ENCODE assay signal across 1 cellular context in the genomic region with DNA sequence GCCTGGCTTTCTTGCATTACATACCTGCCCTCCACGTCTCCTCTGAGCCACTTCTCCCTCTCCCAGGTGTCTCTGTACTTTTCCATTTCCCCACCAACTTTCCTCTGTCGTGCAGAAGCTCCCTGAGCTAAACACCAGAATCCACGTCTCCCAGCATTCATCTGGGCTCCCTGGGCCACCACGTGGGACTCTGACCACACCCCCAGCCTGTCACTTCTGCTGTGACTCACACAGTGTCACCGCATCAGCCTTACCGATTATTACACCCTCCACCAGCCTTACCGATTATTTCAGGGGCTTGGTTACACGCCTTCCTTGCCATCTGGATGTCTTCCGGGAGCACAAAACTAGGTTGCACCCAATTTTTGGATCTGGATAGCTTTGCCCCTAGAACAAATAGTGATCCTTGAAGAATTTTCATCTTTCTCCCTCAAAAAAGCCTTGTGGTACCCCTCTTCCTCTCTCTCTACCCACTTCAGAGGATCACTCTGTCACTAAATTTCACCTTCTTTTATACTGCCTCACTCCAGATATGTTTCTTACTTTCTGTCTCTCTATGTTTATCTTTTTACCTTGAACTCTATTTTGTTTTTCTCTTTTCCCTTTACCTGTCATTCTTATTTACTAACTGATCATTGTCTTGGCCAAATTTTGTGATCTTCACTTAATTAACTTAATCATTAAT.
TF ChIP-seq lines count a peak whose summit lies in the region.

No MANE protein-coding gene starts in this region.

TF ChIP-seq in K562, 482 proteins besides CTCF, POLR2A, EP300 and RAD21 (continued from another document and continues in another):
- TF ChIP-seq, protein P1, sequence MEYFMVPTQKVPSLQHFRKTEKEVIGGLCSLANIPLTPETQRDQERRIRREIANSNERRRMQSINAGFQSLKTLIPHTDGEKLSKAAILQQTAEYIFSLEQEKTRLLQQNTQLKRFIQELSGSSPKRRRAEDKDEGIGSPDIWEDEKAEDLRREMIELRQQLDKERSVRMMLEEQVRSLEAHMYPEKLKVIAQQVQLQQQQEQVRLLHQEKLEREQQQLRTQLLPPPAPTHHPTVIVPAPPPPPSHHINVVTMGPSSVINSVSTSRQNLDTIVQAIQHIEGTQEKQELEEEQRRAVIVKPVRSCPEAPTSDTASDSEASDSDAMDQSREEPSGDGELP (CRISPR knock-in tag; IDR thresholded peaks at IDR 0.05; ENCODE audit: borderline replicate concordance), result peak; percentile 36; the same call in 1 of the 2 replicates
- TF ChIP-seq DIDO1 (tag; IDR thresholded peaks at IDR 0.05; ENCODE audit: low read depth), result no peak
- TF ChIP-seq ZC3H8 (IDR thresholded peaks at IDR 0.05), result no peak
- TF ChIP-seq, protein P2, sequence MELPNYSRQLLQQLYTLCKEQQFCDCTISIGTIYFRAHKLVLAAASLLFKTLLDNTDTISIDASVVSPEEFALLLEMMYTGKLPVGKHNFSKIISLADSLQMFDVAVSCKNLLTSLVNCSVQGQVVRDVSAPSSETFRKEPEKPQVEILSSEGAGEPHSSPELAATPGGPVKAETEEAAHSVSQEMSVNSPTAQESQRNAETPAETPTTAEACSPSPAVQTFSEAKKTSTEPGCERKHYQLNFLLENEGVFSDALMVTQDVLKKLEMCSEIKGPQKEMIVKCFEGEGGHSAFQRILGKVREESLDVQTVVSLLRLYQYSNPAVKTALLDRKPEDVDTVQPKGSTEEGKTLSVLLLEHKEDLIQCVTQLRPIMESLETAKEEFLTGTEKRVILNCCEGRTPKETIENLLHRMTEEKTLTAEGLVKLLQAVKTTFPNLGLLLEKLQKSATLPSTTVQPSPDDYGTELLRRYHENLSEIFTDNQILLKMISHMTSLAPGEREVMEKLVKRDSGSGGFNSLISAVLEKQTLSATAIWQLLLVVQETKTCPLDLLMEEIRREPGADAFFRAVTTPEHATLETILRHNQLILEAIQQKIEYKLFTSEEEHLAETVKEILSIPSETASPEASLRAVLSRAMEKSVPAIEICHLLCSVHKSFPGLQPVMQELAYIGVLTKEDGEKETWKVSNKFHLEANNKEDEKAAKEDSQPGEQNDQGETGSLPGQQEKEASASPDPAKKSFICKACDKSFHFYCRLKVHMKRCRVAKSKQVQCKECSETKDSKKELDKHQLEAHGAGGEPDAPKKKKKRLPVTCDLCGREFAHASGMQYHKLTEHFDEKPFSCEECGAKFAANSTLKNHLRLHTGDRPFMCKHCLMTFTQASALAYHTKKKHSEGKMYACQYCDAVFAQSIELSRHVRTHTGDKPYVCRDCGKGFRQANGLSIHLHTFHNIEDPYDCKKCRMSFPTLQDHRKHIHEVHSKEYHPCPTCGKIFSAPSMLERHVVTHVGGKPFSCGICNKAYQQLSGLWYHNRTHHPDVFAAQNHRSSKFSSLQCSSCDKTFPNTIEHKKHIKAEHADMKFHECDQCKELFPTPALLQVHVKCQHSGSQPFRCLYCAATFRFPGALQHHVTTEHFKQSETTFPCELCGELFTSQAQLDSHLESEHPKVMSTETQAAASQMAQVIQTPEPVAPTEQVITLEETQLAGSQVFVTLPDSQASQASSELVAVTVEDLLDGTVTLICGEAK (IDR thresholded peaks at IDR 0.05), result no peak
- TF ChIP-seq, protein P2 (CRISPR knock-in tag; IDR thresholded peaks at IDR 0.05), result no peak
- TF ChIP-seq, protein P3, sequence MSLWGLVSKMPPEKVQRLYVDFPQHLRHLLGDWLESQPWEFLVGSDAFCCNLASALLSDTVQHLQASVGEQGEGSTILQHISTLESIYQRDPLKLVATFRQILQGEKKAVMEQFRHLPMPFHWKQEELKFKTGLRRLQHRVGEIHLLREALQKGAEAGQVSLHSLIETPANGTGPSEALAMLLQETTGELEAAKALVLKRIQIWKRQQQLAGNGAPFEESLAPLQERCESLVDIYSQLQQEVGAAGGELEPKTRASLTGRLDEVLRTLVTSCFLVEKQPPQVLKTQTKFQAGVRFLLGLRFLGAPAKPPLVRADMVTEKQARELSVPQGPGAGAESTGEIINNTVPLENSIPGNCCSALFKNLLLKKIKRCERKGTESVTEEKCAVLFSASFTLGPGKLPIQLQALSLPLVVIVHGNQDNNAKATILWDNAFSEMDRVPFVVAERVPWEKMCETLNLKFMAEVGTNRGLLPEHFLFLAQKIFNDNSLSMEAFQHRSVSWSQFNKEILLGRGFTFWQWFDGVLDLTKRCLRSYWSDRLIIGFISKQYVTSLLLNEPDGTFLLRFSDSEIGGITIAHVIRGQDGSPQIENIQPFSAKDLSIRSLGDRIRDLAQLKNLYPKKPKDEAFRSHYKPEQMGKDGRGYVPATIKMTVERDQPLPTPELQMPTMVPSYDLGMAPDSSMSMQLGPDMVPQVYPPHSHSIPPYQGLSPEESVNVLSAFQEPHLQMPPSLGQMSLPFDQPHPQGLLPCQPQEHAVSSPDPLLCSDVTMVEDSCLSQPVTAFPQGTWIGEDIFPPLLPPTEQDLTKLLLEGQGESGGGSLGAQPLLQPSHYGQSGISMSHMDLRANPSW (CRISPR knock-in tag; IDR thresholded peaks at IDR 0.05), result no peak
- TF ChIP-seq, protein P4, sequence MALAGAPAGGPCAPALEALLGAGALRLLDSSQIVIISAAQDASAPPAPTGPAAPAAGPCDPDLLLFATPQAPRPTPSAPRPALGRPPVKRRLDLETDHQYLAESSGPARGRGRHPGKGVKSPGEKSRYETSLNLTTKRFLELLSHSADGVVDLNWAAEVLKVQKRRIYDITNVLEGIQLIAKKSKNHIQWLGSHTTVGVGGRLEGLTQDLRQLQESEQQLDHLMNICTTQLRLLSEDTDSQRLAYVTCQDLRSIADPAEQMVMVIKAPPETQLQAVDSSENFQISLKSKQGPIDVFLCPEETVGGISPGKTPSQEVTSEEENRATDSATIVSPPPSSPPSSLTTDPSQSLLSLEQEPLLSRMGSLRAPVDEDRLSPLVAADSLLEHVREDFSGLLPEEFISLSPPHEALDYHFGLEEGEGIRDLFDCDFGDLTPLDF (CRISPR knock-in tag; IDR thresholded peaks at IDR 0.05), result no peak
- no peak for TF ChIP-seq HDAC3 (IDR thresholded peaks at IDR 0.05; ENCODE audit: borderline replicate concordance, partially characterized antibody)
- no peak for TF ChIP-seq DDX20 (tag; IDR thresholded peaks at IDR 0.05; ENCODE audit: low read depth)
- TF ChIP-seq ZNF143 (CRISPR knock-in tag; IDR thresholded peaks at IDR 0.05), result peak; percentile 64
- peak; percentile 55; the same call in 1 of the 2 replicates for TF ChIP-seq L3MBTL2 (IDR thresholded peaks at IDR 0.05)
- TF ChIP-seq HIVEP1 (CRISPR knock-in tag; IDR thresholded peaks at IDR 0.05), result no peak
- 0 out of 2 replicates have a peak, but pooled peaks have one; percentile 20 for TF ChIP-seq SMARCE1 (IDR thresholded peaks at IDR 0.05)
- TF ChIP-seq PTRF (tag; IDR thresholded peaks at IDR 0.05), result no peak
- TF ChIP-seq NFIC (IDR thresholded peaks at IDR 0.05), result no peak
- no peak for TF ChIP-seq SRSF7 (optimal IDR thresholded peaks at IDR 0.05; ENCODE audit: low read depth, low read length)
- TF ChIP-seq IRF2 (CRISPR knock-in tag; IDR thresholded peaks at IDR 0.05), result no peak
- no peak for TF ChIP-seq HNRNPK (IDR thresholded peaks at IDR 0.05; ENCODE audit: low read depth, low read length, poor library complexity, severe bottlenecking)
- no peak for TF ChIP-seq TFAM (CRISPR knock-in tag; conservative IDR thresholded peaks at IDR 0.05)
- no peak for TF ChIP-seq SRSF3 (IDR thresholded peaks at IDR 0.05; ENCODE audit: insufficient read depth, low read length)
- TF ChIP-seq, protein P5, sequence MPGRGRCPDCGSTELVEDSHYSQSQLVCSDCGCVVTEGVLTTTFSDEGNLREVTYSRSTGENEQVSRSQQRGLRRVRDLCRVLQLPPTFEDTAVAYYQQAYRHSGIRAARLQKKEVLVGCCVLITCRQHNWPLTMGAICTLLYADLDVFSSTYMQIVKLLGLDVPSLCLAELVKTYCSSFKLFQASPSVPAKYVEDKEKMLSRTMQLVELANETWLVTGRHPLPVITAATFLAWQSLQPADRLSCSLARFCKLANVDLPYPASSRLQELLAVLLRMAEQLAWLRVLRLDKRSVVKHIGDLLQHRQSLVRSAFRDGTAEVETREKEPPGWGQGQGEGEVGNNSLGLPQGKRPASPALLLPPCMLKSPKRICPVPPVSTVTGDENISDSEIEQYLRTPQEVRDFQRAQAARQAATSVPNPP (IDR thresholded peaks at IDR 0.05; ENCODE audit: borderline replicate concordance, insufficient read depth, insufficient read length), result no peak
- no peak for TF ChIP-seq ZSCAN32 (CRISPR knock-in tag; IDR thresholded peaks at IDR 0.05)
- no peak for TF ChIP-seq STAT5B (CRISPR knock-in tag; IDR thresholded peaks at IDR 0.05)
- TF ChIP-seq, protein P6, sequence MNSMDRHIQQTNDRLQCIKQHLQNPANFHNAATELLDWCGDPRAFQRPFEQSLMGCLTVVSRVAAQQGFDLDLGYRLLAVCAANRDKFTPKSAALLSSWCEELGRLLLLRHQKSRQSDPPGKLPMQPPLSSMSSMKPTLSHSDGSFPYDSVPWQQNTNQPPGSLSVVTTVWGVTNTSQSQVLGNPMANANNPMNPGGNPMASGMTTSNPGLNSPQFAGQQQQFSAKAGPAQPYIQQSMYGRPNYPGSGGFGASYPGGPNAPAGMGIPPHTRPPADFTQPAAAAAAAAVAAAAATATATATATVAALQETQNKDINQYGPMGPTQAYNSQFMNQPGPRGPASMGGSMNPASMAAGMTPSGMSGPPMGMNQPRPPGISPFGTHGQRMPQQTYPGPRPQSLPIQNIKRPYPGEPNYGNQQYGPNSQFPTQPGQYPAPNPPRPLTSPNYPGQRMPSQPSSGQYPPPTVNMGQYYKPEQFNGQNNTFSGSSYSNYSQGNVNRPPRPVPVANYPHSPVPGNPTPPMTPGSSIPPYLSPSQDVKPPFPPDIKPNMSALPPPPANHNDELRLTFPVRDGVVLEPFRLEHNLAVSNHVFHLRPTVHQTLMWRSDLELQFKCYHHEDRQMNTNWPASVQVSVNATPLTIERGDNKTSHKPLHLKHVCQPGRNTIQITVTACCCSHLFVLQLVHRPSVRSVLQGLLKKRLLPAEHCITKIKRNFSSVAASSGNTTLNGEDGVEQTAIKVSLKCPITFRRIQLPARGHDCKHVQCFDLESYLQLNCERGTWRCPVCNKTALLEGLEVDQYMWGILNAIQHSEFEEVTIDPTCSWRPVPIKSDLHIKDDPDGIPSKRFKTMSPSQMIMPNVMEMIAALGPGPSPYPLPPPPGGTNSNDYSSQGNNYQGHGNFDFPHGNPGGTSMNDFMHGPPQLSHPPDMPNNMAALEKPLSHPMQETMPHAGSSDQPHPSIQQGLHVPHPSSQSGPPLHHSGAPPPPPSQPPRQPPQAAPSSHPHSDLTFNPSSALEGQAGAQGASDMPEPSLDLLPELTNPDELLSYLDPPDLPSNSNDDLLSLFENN (IDR thresholded peaks at IDR 0.05; ENCODE audit: low read depth in 2 of 2, low read length in 2 of 2), result no peak
- TF ChIP-seq TCF3 (CRISPR knock-in tag; IDR thresholded peaks at IDR 0.05), result no peak
- TF ChIP-seq BRCA1 (IDR thresholded peaks at IDR 0.05), result no peak
- TF ChIP-seq BRCA1 (CRISPR knock-in tag; IDR thresholded peaks at IDR 0.05), result no peak
- no peak for TF ChIP-seq TCFL5 (CRISPR knock-in tag; conservative IDR thresholded peaks at IDR 0.05)
- TF ChIP-seq KAT2B (IDR thresholded peaks at IDR 0.05; ENCODE audit: low read depth, low read length), result no peak
- TF ChIP-seq CBX8 (IDR thresholded peaks at IDR 0.05; ENCODE audit: borderline replicate concordance, extremely low read depth, low read depth, low read length, poor library complexity, severe bottlenecking), result no peak
- TF ChIP-seq MCM3 (IDR thresholded peaks at IDR 0.05), result no peak
- no peak for TF ChIP-seq PHTF2 (CRISPR knock-in tag; IDR thresholded peaks at IDR 0.05)
- no peak for TF ChIP-seq ZNF133 (CRISPR knock-in tag; IDR thresholded peaks at IDR 0.05)
- TF ChIP-seq RBFOX2 (IDR thresholded peaks at IDR 0.05; ENCODE audit: low read depth, low read length), result no peak
- TF ChIP-seq, protein P7, sequence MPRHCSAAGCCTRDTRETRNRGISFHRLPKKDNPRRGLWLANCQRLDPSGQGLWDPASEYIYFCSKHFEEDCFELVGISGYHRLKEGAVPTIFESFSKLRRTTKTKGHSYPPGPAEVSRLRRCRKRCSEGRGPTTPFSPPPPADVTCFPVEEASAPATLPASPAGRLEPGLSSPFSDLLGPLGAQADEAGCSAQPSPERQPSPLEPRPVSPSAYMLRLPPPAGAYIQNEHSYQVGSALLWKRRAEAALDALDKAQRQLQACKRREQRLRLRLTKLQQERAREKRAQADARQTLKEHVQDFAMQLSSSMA (CRISPR knock-in tag; IDR thresholded peaks at IDR 0.05), result no peak
- no peak for TF ChIP-seq GTF2F1 (IDR thresholded peaks at IDR 0.05; ENCODE audit: low read depth, low read length)
- no peak for TF ChIP-seq SRSF1 (IDR thresholded peaks at IDR 0.05; ENCODE audit: low read depth, low read length)
- TF ChIP-seq POLR2B (IDR thresholded peaks at IDR 0.05; ENCODE audit: low read depth, partially characterized antibody), result no peak
- no peak for TF ChIP-seq FOS (IDR thresholded peaks at IDR 0.05; ENCODE audit: extremely low read depth, insufficient read length)
- TF ChIP-seq, protein P8, sequence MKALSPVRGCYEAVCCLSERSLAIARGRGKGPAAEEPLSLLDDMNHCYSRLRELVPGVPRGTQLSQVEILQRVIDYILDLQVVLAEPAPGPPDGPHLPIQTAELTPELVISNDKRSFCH (CRISPR knock-in tag; IDR thresholded peaks at IDR 0.05), result no peak
- TF ChIP-seq, protein P8 (tag; IDR thresholded peaks at IDR 0.05), result no peak
